In the genomic region with DNA sequence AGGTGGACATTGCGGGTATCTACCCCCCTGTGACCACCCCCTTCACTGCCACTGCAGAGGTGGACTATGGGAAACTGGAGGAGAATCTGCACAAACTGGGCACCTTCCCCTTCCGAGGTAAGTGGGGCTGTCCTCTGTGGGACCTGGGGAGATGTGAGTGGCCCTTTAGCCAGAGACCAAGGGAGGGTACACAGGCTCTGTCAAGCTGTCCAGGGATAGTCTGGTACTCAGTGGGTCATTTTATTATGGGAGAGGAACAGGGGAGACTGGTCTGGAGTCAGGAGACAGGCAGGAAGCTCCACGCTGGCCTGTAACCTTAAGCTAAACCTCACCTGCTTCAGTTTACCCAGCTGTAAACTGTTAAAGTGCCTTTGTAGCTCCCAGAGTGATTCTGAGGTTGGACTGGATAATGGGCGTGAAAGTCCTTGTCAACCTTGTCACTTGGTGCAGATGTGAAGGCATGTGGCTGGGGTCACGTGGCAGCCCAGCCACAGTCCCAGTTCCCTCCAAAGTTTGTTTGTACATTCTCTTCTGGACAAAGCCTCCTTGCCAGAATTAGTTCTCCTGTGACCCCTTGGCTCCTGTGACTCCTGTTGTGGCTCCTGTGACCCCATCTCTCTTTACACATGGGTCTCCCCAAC, we compare ENCODE assay signal across 1 cellular context.
TF ChIP-seq lines count a peak whose summit lies in the region.

No MANE protein-coding gene starts in this region.

TF ChIP-seq in liver, 16 proteins besides CTCF, POLR2A, EP300 and RAD21 (continued from another document):
- TF ChIP-seq, protein P1, sequence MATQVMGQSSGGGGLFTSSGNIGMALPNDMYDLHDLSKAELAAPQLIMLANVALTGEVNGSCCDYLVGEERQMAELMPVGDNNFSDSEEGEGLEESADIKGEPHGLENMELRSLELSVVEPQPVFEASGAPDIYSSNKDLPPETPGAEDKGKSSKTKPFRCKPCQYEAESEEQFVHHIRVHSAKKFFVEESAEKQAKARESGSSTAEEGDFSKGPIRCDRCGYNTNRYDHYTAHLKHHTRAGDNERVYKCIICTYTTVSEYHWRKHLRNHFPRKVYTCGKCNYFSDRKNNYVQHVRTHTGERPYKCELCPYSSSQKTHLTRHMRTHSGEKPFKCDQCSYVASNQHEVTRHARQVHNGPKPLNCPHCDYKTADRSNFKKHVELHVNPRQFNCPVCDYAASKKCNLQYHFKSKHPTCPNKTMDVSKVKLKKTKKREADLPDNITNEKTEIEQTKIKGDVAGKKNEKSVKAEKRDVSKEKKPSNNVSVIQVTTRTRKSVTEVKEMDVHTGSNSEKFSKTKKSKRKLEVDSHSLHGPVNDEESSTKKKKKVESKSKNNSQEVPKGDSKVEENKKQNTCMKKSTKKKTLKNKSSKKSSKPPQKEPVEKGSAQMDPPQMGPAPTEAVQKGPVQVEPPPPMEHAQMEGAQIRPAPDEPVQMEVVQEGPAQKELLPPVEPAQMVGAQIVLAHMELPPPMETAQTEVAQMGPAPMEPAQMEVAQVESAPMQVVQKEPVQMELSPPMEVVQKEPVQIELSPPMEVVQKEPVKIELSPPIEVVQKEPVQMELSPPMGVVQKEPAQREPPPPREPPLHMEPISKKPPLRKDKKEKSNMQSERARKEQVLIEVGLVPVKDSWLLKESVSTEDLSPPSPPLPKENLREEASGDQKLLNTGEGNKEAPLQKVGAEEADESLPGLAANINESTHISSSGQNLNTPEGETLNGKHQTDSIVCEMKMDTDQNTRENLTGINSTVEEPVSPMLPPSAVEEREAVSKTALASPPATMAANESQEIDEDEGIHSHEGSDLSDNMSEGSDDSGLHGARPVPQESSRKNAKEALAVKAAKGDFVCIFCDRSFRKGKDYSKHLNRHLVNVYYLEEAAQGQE (IDR thresholded peaks at IDR 0.05) = no peak
- TF ChIP-seq, protein P2, sequence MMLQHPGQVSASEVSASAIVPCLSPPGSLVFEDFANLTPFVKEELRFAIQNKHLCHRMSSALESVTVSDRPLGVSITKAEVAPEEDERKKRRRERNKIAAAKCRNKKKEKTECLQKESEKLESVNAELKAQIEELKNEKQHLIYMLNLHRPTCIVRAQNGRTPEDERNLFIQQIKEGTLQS (IDR thresholded peaks at IDR 0.05) = no peak
- TF ChIP-seq NR2F2 (IDR thresholded peaks at IDR 0.05) = peak; percentile 39
- TF ChIP-seq MAX (IDR thresholded peaks at IDR 0.05) = peak; percentile 90
- peak; percentile 58 for TF ChIP-seq YY1 (IDR thresholded peaks at IDR 0.05)
- no peak for TF ChIP-seq HNF4G (IDR thresholded peaks at IDR 0.05)
- TF ChIP-seq FOXA1 (IDR thresholded peaks at IDR 0.05) = no peak
- no peak for TF ChIP-seq ZBTB33 (IDR thresholded peaks at IDR 0.05)
- no peak for TF ChIP-seq JUND (IDR thresholded peaks at IDR 0.05)
- TF ChIP-seq EGR1 (IDR thresholded peaks at IDR 0.05; ENCODE audit: low read depth in 2 of 2) = no peak
- TF ChIP-seq RXRA (IDR thresholded peaks at IDR 0.05) = peak; percentile 45 to 74
- TF ChIP-seq HNF4A (conservative IDR thresholded peaks at IDR 0.05) = peak in 1 of 2 donors; percentile 54
